In genomic region chr2:38602732-38603401, GRCh38 we compare ENCODE assay signal across 8 cellular contexts. TPM values are rescaled to one million over a fixed set of nuclear protein-coding genes. Genes with fewer than 3 reads are reported as not detected.
A peak's percentile ranks its signal among the peaks of the same experiment; 100 is the strongest.
DNase-seq lines count a peak whose midpoint lies in the region; ATAC-seq and TF ChIP-seq lines count a peak whose summit lies in the region.

TSS of gene HNRNPLL (minus strand) at chr2:38602928. CDS start at chr2:38602626, 302 bp downstream.

- POLR2A ChIA-PET in PC-9 (lab: Charles Lee; ENCODE audit: unreplicated experiment): interaction anchor here (0.5 to 1.0 kb wide), 3 partner anchors 88 to 486 kb away, joined by 3 to 8 read pairs (median 6); partner anchors contain the start of gene SRSF7

- H4K20me1 ChIP-seq in PC-9 (ENCODE audit: insufficient read depth): peaks cover 18% of the 10 kb centered on the region

- H2AFZ ChIP-seq in PC-9: peak within 1 kb of the TSS; percentile 93

- H3K4me2 ChIP-seq in PC-9: peak within 1 kb of the TSS; percentile 80

- TF ChIP-seq RAD21 in Ishikawa (IDR thresholded peaks at IDR 0.05; ENCODE audit: low read depth): no peak

- peaks cover 34% of the 10 kb centered on the region for H3K4me1 ChIP-seq in PC-9 (replicated peaks; ENCODE audit: insufficient read depth)
- peaks cover 14% of the 10 kb centered on the region for H3K4me1 ChIP-seq in mucosa of descending colon (ENCODE audit: low read depth)

- CTCF ChIA-PET in PC-9 (lab: Charles Lee): interaction anchor here (0.6 to 0.7 kb wide), 2 partner anchors 132 to 329 kb away, joined by 3 to 5 read pairs; no protein-coding TSS in a partner anchor

- no peaks in the 10 kb centered on the region for H3K9me3 ChIP-seq in PC-9 (ENCODE audit: insufficient read depth, low read depth)
- H3K9me3 ChIP-seq in mucosa of descending colon: no peaks in the 10 kb centered on the region

- H3K4me3 ChIP-seq in PC-9 (peak within 1 kb of the TSS; percentile 69), mucosa of descending colon (peak within 1 kb of the TSS; percentile 91)

- H3K27ac ChIP-seq in PC-9: peak within 1 kb of the TSS; percentile 54
- H3K27ac ChIP-seq in epithelial cell of prostate: peak within 1 kb of the TSS; percentile 90

- ATAC-seq in GM21528 (IDR thresholded peaks at IDR 0.05; ENCODE audit: low FRiP score, unreplicated experiment): peak; percentile 68
- peak; percentile 93 for ATAC-seq in mucosa of descending colon

- H3K36me3 ChIP-seq in PC-9 (ENCODE audit: low read depth) (no peaks in the 10 kb centered on the region), mucosa of descending colon (ENCODE audit: low read depth) (peaks cover 4% of the 10 kb centered on the region)

- no peaks in the 10 kb centered on the region for H3K9me2 ChIP-seq in PC-9 (ENCODE audit: insufficient read depth)

- TF ChIP-seq CTCF in PC-9 (conservative IDR thresholded peaks at IDR 0.05): no peak
- TF ChIP-seq CTCF in mucosa of descending colon (IDR thresholded peaks at IDR 0.05): no peak

- H3K79me2 ChIP-seq in PC-9 (ENCODE audit: low read depth): peaks cover 45% of the 10 kb centered on the region

- no TSS peak for BruUV-seq in PC-9 (replicated peaks; lab: Mats Ljungman, UMichigan)

- H3F3A ChIP-seq in PC-9 (ENCODE audit: insufficient read depth, low read depth): peaks cover 7% of the 10 kb centered on the region; the same call in 1 of the 2 replicates

- no peak; the same call in 1 of the 2 replicates for TF ChIP-seq EP300 in Ishikawa (IDR thresholded peaks at IDR 0.05; ENCODE audit: borderline replicate concordance)

- DNase-seq in D341Med (ENCODE audit: low spot score) (peak; percentile 98), PC-9 (peak; percentile 92 to 99), epithelial cell of prostate (ENCODE audit: low read depth, low spot score) (peak; percentile 91), mucosa of descending colon (peak; percentile 98 to 100 (median 99))
- peak; percentile 96 for DNase-seq in activated T-cell treated with anti-CD3 and anti-CD28 coated beads, Interleukin-2, amount 50 U/mL, for 1 hour
- DNase-seq in stimulated activated CD8-positive, alpha-beta memory T cell treated with anti-CD3 and anti-CD28 coated beads, Interleukin-4, amount 100 ng/mL, for 1 hour (ENCODE audit: low read depth in 2 of 2, low spot score in 1 of 2): peak; percentile 80 to 84

- no peaks in the 10 kb centered on the region for H3K27me3 ChIP-seq in PC-9 (ENCODE audit: insufficient read depth, low read depth)

- intact Hi-C loops in PC-9 (cut with micrococcal nuclease; ENCODE audit: unreplicated experiment): loop anchor here (1.0 to 5.0 kb wide), 3 partner anchors 63 to 496 kb away; partner anchors contain the start of gene GALM
- intact Hi-C loops in mucosa of descending colon (cut with DNase I, micrococcal nuclease): no loop called here

TF ChIP-seq in Ishikawa, 13 proteins besides CTCF, POLR2A, EP300 and RAD21:
- TF ChIP-seq TEAD4 (IDR thresholded peaks at IDR 0.05) (peak; percentile 8; the same call in 1 of the 2 replicates), NFIC (IDR thresholded peaks at IDR 0.05) (no peak), EGR1 (IDR thresholded peaks at IDR 0.05) (peak; percentile 97), MAX (IDR thresholded peaks at IDR 0.05) (peak; percentile 25; the same call in 1 of the 2 replicates), TAF1 (IDR thresholded peaks at IDR 0.05; ENCODE audit: low read depth) (peak; percentile 81; the same call in 1 of the 2 replicates), CEBPB (IDR thresholded peaks at IDR 0.05) (no peak; the same call in 1 of the 2 replicates), YY1 (IDR thresholded peaks at IDR 0.05; ENCODE audit: low read depth) (no peak; the same call in 1 of the 2 replicates)

RNA-seq across cellular contexts. Expression of gene HNRNPLL, which starts in this region (rescaled TPM):
- total RNA-seq in PC-9 (2021) (38.1 and 39.5 TPM in 2 replicates), mucosa of descending colon (10 to 100 TPM; 45.5 to 68.2 (median 49.6) TPM)

Comparison
In these comparisons a context has a peak if more than half of its experiments do, and no peak if none do; other contexts are left out.
1. Peak in every context shown above with its lines: DNase-seq, ATAC-seq, H3K4me3 ChIP-seq and H3K27ac ChIP-seq.